Comparison of ENCODE assay signal across 10 cellular contexts in genomic region chr2:37558622-37559021, GRCh38.
DNase-seq lines count a peak whose midpoint lies in the region; ATAC-seq and TF ChIP-seq lines count a peak whose summit lies in the region.
"Had no signal": no experiment of that assay in that cellular context is flagged by ENCODE, and none has a peak within 500 bp of the region (broad histone marks: within the 10 kb centered on the region; RNA-seq: fewer than 3 reads in every experiment).

No MANE protein-coding gene starts in this region.

- H3K4me3 ChIP-seq in Karpas-422 (ENCODE audit: low read length) (no peak overlapping the region), A673 (ENCODE audit: low read depth, low read length, poor library complexity, severe bottlenecking) (no peak overlapping the region), lower leg skin (ENCODE audit: low read depth, poor library complexity, severe bottlenecking) (no peak overlapping the region)

- H3K9me3 Mint-ChIP-seq in memory B cell = no peaks in the 10 kb centered on the region

- H4K20me1 ChIP-seq in Karpas-422 (ENCODE audit: insufficient read depth, low read depth, low read length) = no peaks in the 10 kb centered on the region

- H3K4me3 Mint-ChIP-seq in memory B cell = peak overlapping the region; percentile 19

- DNase-seq in Karpas-422 = peak; percentile 50
- DNase-seq in memory B cell (ENCODE audit: low spot score in 2 of 2) = no peak
- no peak for DNase-seq in A673 (ENCODE audit: low spot score)
- no peak for DNase-seq in lower leg skin (ENCODE audit: low spot score in 2 of 2)
- no peak for DNase-seq in hippocampal formation (lab: John Stamatoyannopoulos, UW)
- DNase-seq in NCI-H774 (lab: John Stamatoyannopoulos, UW) = no peak
- DNase-seq: NCI-H2081 had no signal

- peak; percentile 53 for ATAC-seq in GM18519 (IDR thresholded peaks at IDR 0.05; ENCODE audit: low FRiP score, unreplicated experiment)
- peak; percentile 72 for ATAC-seq in GM21737 (IDR thresholded peaks at IDR 0.05; ENCODE audit: unreplicated experiment)
- no peak for ATAC-seq in memory B cell (ENCODE audit: low read depth)

- peaks cover 40% of the 10 kb centered on the region for H3K4me1 ChIP-seq in Karpas-422 (ENCODE audit: low read length)
- H3K4me1 ChIP-seq in A673 (ENCODE audit: insufficient read depth, low read length, poor library complexity, severe bottlenecking) = peaks cover 22% of the 10 kb centered on the region

- H3K27me3 Mint-ChIP-seq in memory B cell = no peaks in the 10 kb centered on the region

- H3K4me2 ChIP-seq in Karpas-422 (ENCODE audit: low read depth, low read length, poor library complexity, severe bottlenecking) = no peak overlapping the region

- BruUV-seq in A673 (replicated peaks; lab: Mats Ljungman, UMichigan) = no TSS peak

- H3K27ac ChIP-seq in Karpas-422 (ENCODE audit: low read length) (no peak overlapping the region), A673 (ENCODE audit: low read depth, low read length, poor library complexity, severe bottlenecking) (no peak overlapping the region)
- H3K27ac ChIP-seq: epithelial cell of prostate had no signal

- CTCF ChIA-PET in A673 (lab: Charles Lee) = no interaction called here

- POLR2A ChIA-PET in A673 (lab: Charles Lee; ENCODE audit: low non-redundant PET) = no interaction called here

- H3K36me3 ChIP-seq in Karpas-422 (ENCODE audit: insufficient read depth, low read length) (no peaks in the 10 kb centered on the region), A673 (ENCODE audit: insufficient read depth, low read length, poor library complexity, severe bottlenecking) (no peaks in the 10 kb centered on the region)

- no peak for TF ChIP-seq POLR2A in lower leg skin (IDR thresholded peaks at IDR 0.05)

- no peaks in the 10 kb centered on the region for H3K9me2 ChIP-seq in Karpas-422 (replicated peaks; ENCODE audit: insufficient read depth, low read length)

- 93 to 95% methylated on average over 1 of the region's 1 CpG for WGBS in lower leg skin, 2 donors

- H3K27me3 ChIP-seq in Karpas-422 (ENCODE audit: low read length) (no peaks in the 10 kb centered on the region), A673 (replicated peaks; ENCODE audit: insufficient read depth, low read depth, low read length, poor library complexity) (no peaks in the 10 kb centered on the region)

- TF ChIP-seq CTCF in A673 (conservative IDR thresholded peaks at IDR 0.05; ENCODE audit: low read depth, low read length) (no peak), lower leg skin (IDR thresholded peaks at IDR 0.05) (no peak)

- peaks cover 21% of the 10 kb centered on the region for H3K4me1 Mint-ChIP-seq in memory B cell

- no peaks in the 10 kb centered on the region for H3K36me3 Mint-ChIP-seq in memory B cell

- intact Hi-C loops in A673 (cut with micrococcal nuclease; ENCODE audit: unreplicated experiment) = no loop called here
- intact Hi-C loops in lower leg skin (cut with DNase I; ENCODE audit: low total_unique reads) = no loop called here

- no peaks in the 10 kb centered on the region for H3K79me2 ChIP-seq in Karpas-422 (ENCODE audit: low read length)

- H3K9ac ChIP-seq in Karpas-422 (ENCODE audit: low read length) = no peak overlapping the region

- H2AFZ ChIP-seq in Karpas-422 (ENCODE audit: low read length) = peak overlapping the region; percentile 25; the same call in 1 of the 2 replicates

- H3K9me3 ChIP-seq in Karpas-422 (ENCODE audit: low read length) (no peaks in the 10 kb centered on the region), A673 (ENCODE audit: low read depth, low read length, poor library complexity, severe bottlenecking) (no peaks in the 10 kb centered on the region)

- peak overlapping the region; percentile 48 for H3K27ac Mint-ChIP-seq in memory B cell
